1 cellular context compared by ENCODE assay signal in genomic region chr17:50630524-50631194, GRCh38.
TF ChIP-seq lines count a peak whose summit lies in the region.

No MANE protein-coding gene starts in this region.

TF ChIP-seq in HepG2, 621 proteins besides CTCF, POLR2A, EP300 and RAD21 (continued from another document and continues in another):
- TF ChIP-seq CSRNP2 (CRISPR knock-in tag; conservative IDR thresholded peaks at IDR 0.05; ENCODE audit: low read depth): no peak
- TF ChIP-seq ELF1 (CRISPR knock-in tag; IDR thresholded peaks at IDR 0.05): peak; percentile 35; the same call in 1 of the 2 replicates
- no peak for TF ChIP-seq KLF15 (CRISPR knock-in tag; IDR thresholded peaks at IDR 0.05; ENCODE audit: borderline replicate concordance)
- TF ChIP-seq ZNF33B (CRISPR knock-in tag; IDR thresholded peaks at IDR 0.05): no peak
- no peak; the same call in 1 of the 2 replicates for TF ChIP-seq ZNF552 (CRISPR knock-in tag; IDR thresholded peaks at IDR 0.05; ENCODE audit: borderline replicate concordance)
- no peak for TF ChIP-seq MYNN (CRISPR knock-in tag; IDR thresholded peaks at IDR 0.05; ENCODE audit: low read depth)
- TF ChIP-seq AHDC1 (CRISPR knock-in tag; IDR thresholded peaks at IDR 0.05; ENCODE audit: borderline replicate concordance): no peak
- TF ChIP-seq ZBTB37 (CRISPR knock-in tag; IDR thresholded peaks at IDR 0.05): no peak
- 0 out of 2 replicates have a peak, but pooled peaks have one; percentile 55 for TF ChIP-seq ZNF230 (CRISPR knock-in tag; IDR thresholded peaks at IDR 0.05)
- no peak for TF ChIP-seq MAZ (IDR thresholded peaks at IDR 0.05; ENCODE audit: borderline replicate concordance, low read depth, low read length)
- TF ChIP-seq MAZ (CRISPR knock-in tag; IDR thresholded peaks at IDR 0.05; ENCODE audit: low read depth): no peak
- no peak for TF ChIP-seq NFE2L1 (CRISPR knock-in tag; IDR thresholded peaks at IDR 0.05; ENCODE audit: borderline replicate concordance)
- TF ChIP-seq CC2D1A (CRISPR knock-in tag; IDR thresholded peaks at IDR 0.05): no peak
- no peak for TF ChIP-seq ZNF766 (CRISPR knock-in tag; IDR thresholded peaks at IDR 0.05; ENCODE audit: borderline replicate concordance)
- no peak for TF ChIP-seq EEA1 (CRISPR knock-in tag; IDR thresholded peaks at IDR 0.05; ENCODE audit: borderline replicate concordance)
- no peak for TF ChIP-seq NR2C2 (CRISPR knock-in tag; IDR thresholded peaks at IDR 0.05; ENCODE audit: borderline replicate concordance)
- TF ChIP-seq POGZ (CRISPR knock-in tag; IDR thresholded peaks at IDR 0.05): no peak
- TF ChIP-seq SNAPC5 (CRISPR knock-in tag; IDR thresholded peaks at IDR 0.05; ENCODE audit: borderline replicate concordance): no peak
- no peak for TF ChIP-seq ZNF75D (CRISPR knock-in tag; IDR thresholded peaks at IDR 0.05; ENCODE audit: borderline replicate concordance)
- no peak for TF ChIP-seq ZNF362 (CRISPR knock-in tag; IDR thresholded peaks at IDR 0.05; ENCODE audit: borderline replicate concordance)
- peak; percentile 69 for TF ChIP-seq ZGPAT (CRISPR knock-in tag; IDR thresholded peaks at IDR 0.05)
- no peak for TF ChIP-seq ZNF790 (CRISPR knock-in tag; IDR thresholded peaks at IDR 0.05; ENCODE audit: borderline replicate concordance)
- TF ChIP-seq TEAD2 (CRISPR knock-in tag; IDR thresholded peaks at IDR 0.05): no peak
- no peak for TF ChIP-seq TFDP1 (CRISPR knock-in tag; IDR thresholded peaks at IDR 0.05; ENCODE audit: borderline replicate concordance)
- peak; percentile 44; the same call in 1 of the 2 replicates for TF ChIP-seq ZBTB4 (CRISPR knock-in tag; IDR thresholded peaks at IDR 0.05; ENCODE audit: borderline replicate concordance)
- 0 out of 2 replicates have a peak, but pooled peaks have one; percentile 34 for TF ChIP-seq ZNF878 (CRISPR knock-in tag; IDR thresholded peaks at IDR 0.05)
- 0 out of 2 replicates have a peak, but pooled peaks have one; percentile 21 for TF ChIP-seq PRDM10 (CRISPR knock-in tag; IDR thresholded peaks at IDR 0.05; ENCODE audit: low read depth)
- no peak for TF ChIP-seq CREM (IDR thresholded peaks at IDR 0.05)
- no peak for TF ChIP-seq CREM (CRISPR knock-in tag; IDR thresholded peaks at IDR 0.05)
- TF ChIP-seq BRF2 (CRISPR knock-in tag; IDR thresholded peaks at IDR 0.05): no peak
- TF ChIP-seq HDAC6 (IDR thresholded peaks at IDR 0.05; ENCODE audit: low read depth, low read length): no peak
- no peak for TF ChIP-seq HOXA5 (CRISPR knock-in tag; IDR thresholded peaks at IDR 0.05)
- TF ChIP-seq TSC22D2 (CRISPR knock-in tag; IDR thresholded peaks at IDR 0.05; ENCODE audit: borderline replicate concordance): peak; percentile 82; the same call in 1 of the 2 replicates
- TF ChIP-seq ZNF558 (CRISPR knock-in tag; IDR thresholded peaks at IDR 0.05; ENCODE audit: borderline replicate concordance): no peak
- no peak for TF ChIP-seq ZNF136 (CRISPR knock-in tag; IDR thresholded peaks at IDR 0.05; ENCODE audit: low read depth)
- no peak for TF ChIP-seq ZNF256 (CRISPR knock-in tag; conservative IDR thresholded peaks at IDR 0.05)
- TF ChIP-seq ZNF446 (CRISPR knock-in tag; IDR thresholded peaks at IDR 0.05): no peak
- no peak for TF ChIP-seq ZNF709 (CRISPR knock-in tag; IDR thresholded peaks at IDR 0.05)
- TF ChIP-seq ZNF570 (CRISPR knock-in tag; IDR thresholded peaks at IDR 0.05; ENCODE audit: borderline replicate concordance): no peak
- TF ChIP-seq ZNF567 (CRISPR knock-in tag; IDR thresholded peaks at IDR 0.05; ENCODE audit: borderline replicate concordance): no peak
- TF ChIP-seq STAT5B (CRISPR knock-in tag; IDR thresholded peaks at IDR 0.05): no peak
- no peak for TF ChIP-seq RCOR2 (CRISPR knock-in tag; IDR thresholded peaks at IDR 0.05)
